ENCODE assay signal across 8 cellular contexts in genomic region chr9:114504341-114505186, GRCh38. TPM values are rescaled to one million over a fixed set of nuclear protein-coding genes. Genes with fewer than 3 reads are reported as not detected.
DNase-seq lines count a peak whose midpoint lies in the region; ATAC-seq and TF ChIP-seq lines count a peak whose summit lies in the region.

No MANE protein-coding gene starts in this region.

- no peaks in the 10 kb centered on the region for H3K36me3 ChIP-seq in mammary epithelial cell (ENCODE audit: insufficient read depth, low read length)

- 0% methylated on average over 4 of the region's 101 CpGs for WGBS in mammary epithelial cell (ENCODE audit: low coverage, missing lambda C conversion rate)

- H3K4me3 ChIP-seq in mammary epithelial cell (replicated peaks in 1 of 3; ENCODE audit: insufficient read depth in 1 of 3, low read depth in 2 of 3, low read length in 3 of 3), result peak overlapping the region; percentile 62 to 79 (median 67)
- peak overlapping the region; percentile 43 to 74 (median 59) for H3K4me3 ChIP-seq in skin epidermis

- DNase-seq in 8988T (peak; percentile 65), GM20000 (ENCODE audit: low spot score) (peak; percentile 68), T-helper 22 cell (ENCODE audit: low read depth) (peak; percentile 15), mammary epithelial cell (peak; percentile 31), iris pigment epithelial cell (ENCODE audit: low read depth) (peak; percentile 41), NCI-H187 treated with DMSO at 0.1 percent for 48 hours (lab: John Stamatoyannopoulos, UW) (no peak)

- in situ Hi-C loops in mammary epithelial cell (cut with MboI; ENCODE audit: low sequenced_read_pairs in 2 of 2), result no loop called here

- H3K4me2 ChIP-seq in mammary epithelial cell (ENCODE audit: insufficient read depth, low read depth, low read length), result peak overlapping the region; percentile 87

- peaks cover 32% of the 10 kb centered on the region for H3K4me1 ChIP-seq in mammary epithelial cell (ENCODE audit: insufficient read depth, low read length)

- BruUV-seq in mammary epithelial cell (replicated peaks; lab: Mats Ljungman, UMichigan), result TSS peak; percentile 24

- no peaks in the 10 kb centered on the region for H3K9me3 ChIP-seq in mammary epithelial cell (replicated peaks; ENCODE audit: insufficient read depth, low read length)

- no peaks in the 10 kb centered on the region for H4K20me1 ChIP-seq in mammary epithelial cell (ENCODE audit: insufficient read depth, low read length)

- no peak for ATAC-seq in HG02970 (IDR thresholded peaks at IDR 0.05; ENCODE audit: low FRiP score, unreplicated experiment)

- H3K27me3 ChIP-seq in mammary epithelial cell (ENCODE audit: insufficient read depth, low read length), result no peaks in the 10 kb centered on the region

- intact Hi-C loops in mammary epithelial cell (cut with micrococcal nuclease), result loop anchor here (1.0 to 10.0 kb wide), 3 partner anchors 48 to 400 kb away; no protein-coding TSS in a partner anchor

- H3K9ac ChIP-seq in mammary epithelial cell (ENCODE audit: insufficient read depth, low read length), result peak overlapping the region; percentile 85

- H3K27ac ChIP-seq in mammary epithelial cell (ENCODE audit: insufficient read depth, low read depth, low read length), result peak overlapping the region; percentile 60
- peak overlapping the region in 18 of 21 experiments; percentile 4 to 87 (median 54) for H3K27ac ChIP-seq in skin epidermis

- H3K79me2 ChIP-seq in mammary epithelial cell (ENCODE audit: insufficient read depth, low read length), result no peaks in the 10 kb centered on the region

- dilution Hi-C loops in mammary epithelial cell (cut with HindIII; ENCODE audit: low sequenced_read_pairs), result no loop called here

- CTCF ChIA-PET in mammary epithelial cell (lab: Charles Lee; ENCODE audit: low non-redundant PET), result interaction anchor here (0.6 kb wide), 2 partner anchors 18 to 156 kb away, joined by 3 to 14 read pairs; no protein-coding TSS in a partner anchor

- TF ChIP-seq CTCF in GM20000 (IDR thresholded peaks at IDR 0.05; ENCODE audit: extremely low read depth, missing control alignments), result peak; percentile 33
- peak; percentile 33 to 67 for TF ChIP-seq CTCF in mammary epithelial cell (conservative IDR thresholded peaks at IDR 0.05 in 1 of 2, IDR thresholded peaks at IDR 0.05 in 1 of 2; ENCODE audit: extremely low read depth in 1 of 2, insufficient read depth in 1 of 2, low read depth in 1 of 2, low read length in 2 of 2)

- H2AFZ ChIP-seq in mammary epithelial cell (ENCODE audit: low read depth, low read length), result peak overlapping the region; percentile 73

RNA-seq across cellular contexts. Expression of gene WHRN, which starts 0.7 kb away (rescaled TPM):
- 1 to 10 TPM; 3.2 to 9.7 TPM for total RNA-seq in mammary epithelial cell
- 1.9 TPM for polyA plus RNA-seq in mammary epithelial cell
- 5.3 TPM for polyA minus RNA-seq in mammary epithelial cell
